ENCODE assay signal across 8 cellular contexts in the genomic region with DNA sequence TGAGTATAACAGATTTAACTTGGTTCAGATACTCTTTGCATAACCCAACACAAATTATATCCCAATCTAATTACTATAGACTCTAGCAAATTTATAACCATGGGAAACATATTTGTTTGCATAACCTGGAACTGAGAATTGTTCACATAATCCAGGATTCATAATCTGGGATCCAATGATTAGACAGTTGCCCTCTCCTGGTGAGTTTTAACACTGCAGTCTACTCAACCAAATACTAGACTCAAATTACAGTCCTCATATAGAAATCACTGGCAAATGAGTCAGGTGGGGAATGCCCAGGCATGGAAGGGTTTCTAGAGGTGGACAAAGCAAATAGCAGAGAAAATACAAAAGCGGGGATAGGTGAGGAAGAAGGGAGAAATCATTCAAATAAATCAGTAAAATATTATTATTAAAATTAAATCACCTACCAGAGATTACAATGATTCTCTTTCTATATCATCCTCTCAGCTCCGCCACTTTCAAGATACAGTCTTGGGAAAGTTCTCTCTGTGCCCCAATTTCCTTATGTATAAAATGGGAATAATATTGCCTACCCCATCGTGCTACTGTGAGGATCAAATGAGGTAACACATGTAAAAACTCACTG. TPM values are rescaled to one million over a fixed set of nuclear protein-coding genes. Genes with fewer than 3 reads are reported as not detected.
A peak's percentile ranks its signal among the peaks of the same experiment; 100 is the strongest.
DNase-seq lines count a peak whose midpoint lies in the region; ATAC-seq and TF ChIP-seq lines count a peak whose summit lies in the region.

No MANE protein-coding gene starts in this region.

- H3K36me3 Mint-ChIP-seq in activated T-cell treated with anti-CD3 and anti-CD28 coated beads, Interleukin-2, amount 50 U/mL, for 4 hours (ENCODE audit: insufficient read depth): peaks cover 3% of the 10 kb centered on the region
- peaks cover 2% of the 10 kb centered on the region for H3K36me3 Mint-ChIP-seq in activated T-cell treated with anti-CD3 and anti-CD28 coated beads, Interleukin-2, amount 50 U/mL, for 24 hours (ENCODE audit: low read depth)
- H3K36me3 Mint-ChIP-seq in memory B cell: no peaks in the 10 kb centered on the region

- H3K4me1 Mint-ChIP-seq in activated T-cell treated with anti-CD3 and anti-CD28 coated beads, Interleukin-2, amount 50 U/mL, for 4 hours (ENCODE audit: low read depth): peaks cover 54% of the 10 kb centered on the region
- H3K4me1 Mint-ChIP-seq in activated T-cell treated with anti-CD3 and anti-CD28 coated beads, Interleukin-2, amount 50 U/mL, for 24 hours (ENCODE audit: low read depth): peaks cover 65% of the 10 kb centered on the region
- peaks cover 20% of the 10 kb centered on the region for H3K4me1 Mint-ChIP-seq in memory B cell

- H3K27ac ChIP-seq in RWPE1: no peak overlapping the region
- no peak overlapping the region for H3K27ac ChIP-seq in colonic mucosa

- CTCF ChIA-PET in RWPE1 (lab: Yijun Ruan, JAX): no interaction called here

- no peaks in the 10 kb centered on the region for H3K27me3 ChIP-seq in colonic mucosa

- H3K4me1 ChIP-seq in colonic mucosa: no peaks in the 10 kb centered on the region

- TF ChIP-seq CTCF in RWPE1 (conservative IDR thresholded peaks at IDR 0.05; ENCODE audit: low read depth) (peak; percentile 82), colonic mucosa (IDR thresholded peaks at IDR 0.05) (peak; percentile 78)

- H3K27me3 Mint-ChIP-seq in activated T-cell treated with anti-CD3 and anti-CD28 coated beads, Interleukin-2, amount 50 U/mL, for 4 hours (ENCODE audit: low read depth): no peaks in the 10 kb centered on the region
- no peaks in the 10 kb centered on the region for H3K27me3 Mint-ChIP-seq in activated T-cell treated with anti-CD3 and anti-CD28 coated beads, Interleukin-2, amount 50 U/mL, for 24 hours
- no peaks in the 10 kb centered on the region for H3K27me3 Mint-ChIP-seq in memory B cell

- POLR2A ChIA-PET in RWPE1 (lab: Yijun Ruan, JAX; ENCODE audit: low non-redundant PET): interaction anchor here (0.5 kb wide), 1 partner anchor 102 kb away, joined by 5 read pairs; no protein-coding TSS in a partner anchor

- no peak overlapping the region for H3K27ac Mint-ChIP-seq in activated T-cell treated with anti-CD3 and anti-CD28 coated beads, Interleukin-2, amount 50 U/mL, for 24 hours
- no peak overlapping the region for H3K27ac Mint-ChIP-seq in memory B cell

- no peaks in the 10 kb centered on the region for H3K9me3 ChIP-seq in colonic mucosa

- no peaks in the 10 kb centered on the region for H3K9me3 Mint-ChIP-seq in activated T-cell treated with anti-CD3 and anti-CD28 coated beads, Interleukin-2, amount 50 U/mL, for 4 hours
- no peaks in the 10 kb centered on the region for H3K9me3 Mint-ChIP-seq in activated T-cell treated with anti-CD3 and anti-CD28 coated beads, Interleukin-2, amount 50 U/mL, for 24 hours
- H3K9me3 Mint-ChIP-seq in memory B cell: no peaks in the 10 kb centered on the region

- H3K4me3 ChIP-seq in colonic mucosa: no peak overlapping the region

- no peak overlapping the region for H3K4me3 Mint-ChIP-seq in activated T-cell treated with anti-CD3 and anti-CD28 coated beads, Interleukin-2, amount 50 U/mL, for 4 hours
- no peak overlapping the region for H3K4me3 Mint-ChIP-seq in activated T-cell treated with anti-CD3 and anti-CD28 coated beads, Interleukin-2, amount 50 U/mL, for 24 hours
- no peak overlapping the region for H3K4me3 Mint-ChIP-seq in memory B cell

- DNase-seq in activated T-cell treated with anti-CD3 and anti-CD28 coated beads, Interleukin-2, amount 50 U/mL, for 4 hours: peak; percentile 23
- DNase-seq in activated T-cell treated with anti-CD3 and anti-CD28 coated beads, Interleukin-2, amount 50 U/mL, for 24 hours: no peak
- peak; percentile 77 for DNase-seq in HT1080 (ENCODE audit: low read depth)
- DNase-seq in RWPE1 (ENCODE audit: low spot score): peak; percentile 68
- DNase-seq in colonic mucosa: no peak
- peak in 1 of 2 donors; percentile 19 for DNase-seq in memory B cell (ENCODE audit: low spot score in 2 of 2)
- no peak for DNase-seq in midbrain (lab: John Stamatoyannopoulos, UW)

- no peak overlapping the region for H3K9ac ChIP-seq in colonic mucosa (ENCODE audit: low read depth in 2 of 2, low read length in 2 of 2)

- H3K36me3 ChIP-seq in colonic mucosa: no peaks in the 10 kb centered on the region

- ATAC-seq in activated T-cell treated with anti-CD3 and anti-CD28 coated beads, Interleukin-2, amount 50 U/mL, for 4 hours: peak; percentile 78 to 87
- peak; percentile 73 for ATAC-seq in memory B cell (ENCODE audit: low read depth)
- no peak for ATAC-seq in HG03045 (IDR thresholded peaks at IDR 0.05; ENCODE audit: unreplicated experiment)

- intact Hi-C loops in colonic mucosa (cut with DNase I): no loop called here

RNA-seq across cellular contexts. Expression of a gene that starts 9.4 kb away (rescaled TPM):
- total RNA-seq in activated T-cell treated with anti-CD3 and anti-CD28 coated beads, Interleukin-2, amount 50 U/mL, for 4 hours: 10 to 100 TPM; 39.4 to 49.6 (median 44.2) TPM
- total RNA-seq in HT1080 (2014; rRNA removed; shearing (Covaris generic)): 4.0 and 7.5 TPM in 2 replicates
- 4.4 and 4.8 TPM in 2 replicates for polyA plus RNA-seq in HT1080 (2015; cell fraction: cytosol; rRNA removed)
- 3.3 and 3.6 TPM in 2 replicates for polyA plus RNA-seq in HT1080 (2015; cell fraction: nucleus; rRNA removed)
- total RNA-seq in colonic mucosa: 10 to 100 TPM; 20.4 to 30.8 TPM

Comparison
In these comparisons a context has a peak if more than half of its experiments do, and no peak if none do; other contexts are left out.
1. DNase-seq: peak in activated T-cell treated with anti-CD3 and anti-CD28 coated beads, Interleukin-2, amount 50 U/mL, for 4 hours (single experiment), HT1080 (single experiment) and RWPE1 (single experiment); none in activated T-cell treated with anti-CD3 and anti-CD28 coated beads, Interleukin-2, amount 50 U/mL, for 24 hours (single experiment), colonic mucosa (single experiment) and midbrain (single experiment).